ENCODE assay signal across 1 cellular context in the genomic region with DNA sequence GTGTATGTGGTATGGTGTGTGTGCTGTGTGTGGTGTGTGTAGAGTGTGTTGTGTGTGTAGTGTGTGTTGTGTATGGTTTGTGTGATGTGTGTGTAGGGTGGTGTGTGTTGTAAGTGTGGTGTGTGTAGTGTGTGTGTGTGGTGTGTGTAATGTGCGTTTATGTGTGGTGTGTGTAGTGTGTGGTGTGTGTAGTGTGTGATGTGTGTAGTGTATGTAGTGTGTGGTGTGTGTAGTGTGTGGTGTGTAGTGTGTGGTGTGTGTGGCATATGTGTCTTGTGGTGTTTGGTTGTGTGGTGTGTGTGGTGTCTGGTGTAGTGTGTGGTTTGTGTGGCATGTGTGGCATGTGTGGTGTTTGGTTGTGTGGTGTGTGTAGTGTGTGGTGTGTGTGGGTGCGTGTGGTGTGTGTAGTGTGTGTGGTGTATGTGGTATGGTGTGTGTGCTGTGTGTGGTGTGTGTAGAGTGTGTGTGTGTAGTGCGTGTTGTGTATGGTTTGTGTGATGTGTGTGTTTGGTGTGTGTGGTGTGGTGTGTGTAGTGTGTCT.
TF ChIP-seq lines count a peak whose summit lies in the region.

No MANE protein-coding gene starts in this region.

TF ChIP-seq in HepG2, 621 proteins besides CTCF, POLR2A, EP300 and RAD21 (continued from another document and continues in another):
- TF ChIP-seq, protein P1, sequence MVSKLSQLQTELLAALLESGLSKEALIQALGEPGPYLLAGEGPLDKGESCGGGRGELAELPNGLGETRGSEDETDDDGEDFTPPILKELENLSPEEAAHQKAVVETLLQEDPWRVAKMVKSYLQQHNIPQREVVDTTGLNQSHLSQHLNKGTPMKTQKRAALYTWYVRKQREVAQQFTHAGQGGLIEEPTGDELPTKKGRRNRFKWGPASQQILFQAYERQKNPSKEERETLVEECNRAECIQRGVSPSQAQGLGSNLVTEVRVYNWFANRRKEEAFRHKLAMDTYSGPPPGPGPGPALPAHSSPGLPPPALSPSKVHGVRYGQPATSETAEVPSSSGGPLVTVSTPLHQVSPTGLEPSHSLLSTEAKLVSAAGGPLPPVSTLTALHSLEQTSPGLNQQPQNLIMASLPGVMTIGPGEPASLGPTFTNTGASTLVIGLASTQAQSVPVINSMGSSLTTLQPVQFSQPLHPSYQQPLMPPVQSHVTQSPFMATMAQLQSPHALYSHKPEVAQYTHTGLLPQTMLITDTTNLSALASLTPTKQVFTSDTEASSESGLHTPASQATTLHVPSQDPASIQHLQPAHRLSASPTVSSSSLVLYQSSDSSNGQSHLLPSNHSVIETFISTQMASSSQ (IDR thresholded peaks at IDR 0.05; ENCODE audit: low read depth), result no peak
- TF ChIP-seq, protein P1 (CRISPR knock-in tag; IDR thresholded peaks at IDR 0.05; ENCODE audit: borderline replicate concordance), result no peak
- no peak for TF ChIP-seq ELF3 (CRISPR knock-in tag; IDR thresholded peaks at IDR 0.05)
- TF ChIP-seq, protein P2, sequence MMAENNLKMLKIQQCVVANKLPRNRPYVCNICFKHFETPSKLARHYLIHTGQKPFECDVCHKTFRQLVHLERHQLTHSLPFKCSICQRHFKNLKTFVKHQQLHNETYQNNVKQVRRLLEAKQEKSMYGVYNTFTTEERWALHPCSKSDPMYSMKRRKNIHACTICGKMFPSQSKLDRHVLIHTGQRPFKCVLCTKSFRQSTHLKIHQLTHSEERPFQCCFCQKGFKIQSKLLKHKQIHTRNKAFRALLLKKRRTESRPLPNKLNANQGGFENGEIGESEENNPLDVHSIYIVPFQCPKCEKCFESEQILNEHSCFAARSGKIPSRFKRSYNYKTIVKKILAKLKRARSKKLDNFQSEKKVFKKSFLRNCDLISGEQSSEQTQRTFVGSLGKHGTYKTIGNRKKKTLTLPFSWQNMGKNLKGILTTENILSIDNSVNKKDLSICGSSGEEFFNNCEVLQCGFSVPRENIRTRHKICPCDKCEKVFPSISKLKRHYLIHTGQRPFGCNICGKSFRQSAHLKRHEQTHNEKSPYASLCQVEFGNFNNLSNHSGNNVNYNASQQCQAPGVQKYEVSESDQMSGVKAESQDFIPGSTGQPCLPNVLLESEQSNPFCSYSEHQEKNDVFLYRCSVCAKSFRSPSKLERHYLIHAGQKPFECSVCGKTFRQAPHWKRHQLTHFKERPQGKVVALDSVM (CRISPR knock-in tag; IDR thresholded peaks at IDR 0.05), result no peak
- TF ChIP-seq, protein P3, sequence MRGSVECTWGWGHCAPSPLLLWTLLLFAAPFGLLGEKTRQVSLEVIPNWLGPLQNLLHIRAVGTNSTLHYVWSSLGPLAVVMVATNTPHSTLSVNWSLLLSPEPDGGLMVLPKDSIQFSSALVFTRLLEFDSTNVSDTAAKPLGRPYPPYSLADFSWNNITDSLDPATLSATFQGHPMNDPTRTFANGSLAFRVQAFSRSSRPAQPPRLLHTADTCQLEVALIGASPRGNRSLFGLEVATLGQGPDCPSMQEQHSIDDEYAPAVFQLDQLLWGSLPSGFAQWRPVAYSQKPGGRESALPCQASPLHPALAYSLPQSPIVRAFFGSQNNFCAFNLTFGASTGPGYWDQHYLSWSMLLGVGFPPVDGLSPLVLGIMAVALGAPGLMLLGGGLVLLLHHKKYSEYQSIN (CRISPR knock-in tag; IDR thresholded peaks at IDR 0.05; ENCODE audit: borderline replicate concordance), result no peak
- TF ChIP-seq ZNF788 (CRISPR knock-in tag; IDR thresholded peaks at IDR 0.05; ENCODE audit: borderline replicate concordance), result peak; percentile 6; the same call in 1 of the 2 replicates
- no peak for TF ChIP-seq NR1H2 (CRISPR knock-in tag; IDR thresholded peaks at IDR 0.05; ENCODE audit: borderline replicate concordance, low read depth)
- TF ChIP-seq FOXK1 (CRISPR knock-in tag; IDR thresholded peaks at IDR 0.05; ENCODE audit: borderline replicate concordance, low read depth), result no peak
- TF ChIP-seq, protein P4, sequence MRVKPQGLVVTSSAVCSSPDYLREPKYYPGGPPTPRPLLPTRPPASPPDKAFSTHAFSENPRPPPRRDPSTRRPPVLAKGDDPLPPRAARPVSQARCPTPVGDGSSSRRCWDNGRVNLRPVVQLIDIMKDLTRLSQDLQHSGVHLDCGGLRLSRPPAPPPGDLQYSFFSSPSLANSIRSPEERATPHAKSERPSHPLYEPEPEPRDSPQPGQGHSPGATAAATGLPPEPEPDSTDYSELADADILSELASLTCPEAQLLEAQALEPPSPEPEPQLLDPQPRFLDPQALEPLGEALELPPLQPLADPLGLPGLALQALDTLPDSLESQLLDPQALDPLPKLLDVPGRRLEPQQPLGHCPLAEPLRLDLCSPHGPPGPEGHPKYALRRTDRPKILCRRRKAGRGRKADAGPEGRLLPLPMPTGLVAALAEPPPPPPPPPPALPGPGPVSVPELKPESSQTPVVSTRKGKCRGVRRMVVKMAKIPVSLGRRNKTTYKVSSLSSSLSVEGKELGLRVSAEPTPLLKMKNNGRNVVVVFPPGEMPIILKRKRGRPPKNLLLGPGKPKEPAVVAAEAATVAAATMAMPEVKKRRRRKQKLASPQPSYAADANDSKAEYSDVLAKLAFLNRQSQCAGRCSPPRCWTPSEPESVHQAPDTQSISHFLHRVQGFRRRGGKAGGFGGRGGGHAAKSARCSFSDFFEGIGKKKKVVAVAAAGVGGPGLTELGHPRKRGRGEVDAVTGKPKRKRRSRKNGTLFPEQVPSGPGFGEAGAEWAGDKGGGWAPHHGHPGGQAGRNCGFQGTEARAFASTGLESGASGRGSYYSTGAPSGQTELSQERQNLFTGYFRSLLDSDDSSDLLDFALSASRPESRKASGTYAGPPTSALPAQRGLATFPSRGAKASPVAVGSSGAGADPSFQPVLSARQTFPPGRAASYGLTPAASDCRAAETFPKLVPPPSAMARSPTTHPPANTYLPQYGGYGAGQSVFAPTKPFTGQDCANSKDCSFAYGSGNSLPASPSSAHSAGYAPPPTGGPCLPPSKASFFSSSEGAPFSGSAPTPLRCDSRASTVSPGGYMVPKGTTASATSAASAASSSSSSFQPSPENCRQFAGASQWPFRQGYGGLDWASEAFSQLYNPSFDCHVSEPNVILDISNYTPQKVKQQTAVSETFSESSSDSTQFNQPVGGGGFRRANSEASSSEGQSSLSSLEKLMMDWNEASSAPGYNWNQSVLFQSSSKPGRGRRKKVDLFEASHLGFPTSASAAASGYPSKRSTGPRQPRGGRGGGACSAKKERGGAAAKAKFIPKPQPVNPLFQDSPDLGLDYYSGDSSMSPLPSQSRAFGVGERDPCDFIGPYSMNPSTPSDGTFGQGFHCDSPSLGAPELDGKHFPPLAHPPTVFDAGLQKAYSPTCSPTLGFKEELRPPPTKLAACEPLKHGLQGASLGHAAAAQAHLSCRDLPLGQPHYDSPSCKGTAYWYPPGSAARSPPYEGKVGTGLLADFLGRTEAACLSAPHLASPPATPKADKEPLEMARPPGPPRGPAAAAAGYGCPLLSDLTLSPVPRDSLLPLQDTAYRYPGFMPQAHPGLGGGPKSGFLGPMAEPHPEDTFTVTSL (CRISPR knock-in tag; IDR thresholded peaks at IDR 0.05; ENCODE audit: borderline replicate concordance), result no peak
- TF ChIP-seq ZNF530 (CRISPR knock-in tag; IDR thresholded peaks at IDR 0.05; ENCODE audit: low read depth), result no peak
- no peak for TF ChIP-seq SPEN (CRISPR knock-in tag; IDR thresholded peaks at IDR 0.05; ENCODE audit: low read depth)
- no peak for TF ChIP-seq ZNF589 (CRISPR knock-in tag; conservative IDR thresholded peaks at IDR 0.05)
- no peak for TF ChIP-seq ZNF432 (CRISPR knock-in tag; IDR thresholded peaks at IDR 0.05; ENCODE audit: borderline replicate concordance)
- no peak for TF ChIP-seq ZKSCAN5 (CRISPR knock-in tag; IDR thresholded peaks at IDR 0.05)
- TF ChIP-seq CHD4 (IDR thresholded peaks at IDR 0.05; ENCODE audit: borderline replicate concordance, low read length), result peak; percentile 49; the same call in 1 of the 2 replicates
- no peak for TF ChIP-seq HNRNPL (IDR thresholded peaks at IDR 0.05; ENCODE audit: low read depth, low read length)
- TF ChIP-seq ZNF101 (CRISPR knock-in tag; IDR thresholded peaks at IDR 0.05; ENCODE audit: borderline replicate concordance, low read depth), result no peak
- TF ChIP-seq, protein P5, sequence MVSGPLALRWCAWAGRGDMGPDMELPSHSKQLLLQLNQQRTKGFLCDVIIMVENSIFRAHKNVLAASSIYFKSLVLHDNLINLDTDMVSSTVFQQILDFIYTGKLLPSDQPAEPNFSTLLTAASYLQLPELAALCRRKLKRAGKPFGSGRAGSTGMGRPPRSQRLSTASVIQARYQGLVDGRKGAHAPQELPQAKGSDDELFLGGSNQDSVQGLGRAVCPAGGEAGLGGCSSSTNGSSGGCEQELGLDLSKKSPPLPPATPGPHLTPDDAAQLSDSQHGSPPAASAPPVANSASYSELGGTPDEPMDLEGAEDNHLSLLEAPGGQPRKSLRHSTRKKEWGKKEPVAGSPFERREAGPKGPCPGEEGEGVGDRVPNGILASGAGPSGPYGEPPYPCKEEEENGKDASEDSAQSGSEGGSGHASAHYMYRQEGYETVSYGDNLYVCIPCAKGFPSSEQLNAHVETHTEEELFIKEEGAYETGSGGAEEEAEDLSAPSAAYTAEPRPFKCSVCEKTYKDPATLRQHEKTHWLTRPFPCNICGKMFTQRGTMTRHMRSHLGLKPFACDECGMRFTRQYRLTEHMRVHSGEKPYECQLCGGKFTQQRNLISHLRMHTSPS (CRISPR knock-in tag; IDR thresholded peaks at IDR 0.05; ENCODE audit: low read depth), result no peak
- TF ChIP-seq, protein P6, sequence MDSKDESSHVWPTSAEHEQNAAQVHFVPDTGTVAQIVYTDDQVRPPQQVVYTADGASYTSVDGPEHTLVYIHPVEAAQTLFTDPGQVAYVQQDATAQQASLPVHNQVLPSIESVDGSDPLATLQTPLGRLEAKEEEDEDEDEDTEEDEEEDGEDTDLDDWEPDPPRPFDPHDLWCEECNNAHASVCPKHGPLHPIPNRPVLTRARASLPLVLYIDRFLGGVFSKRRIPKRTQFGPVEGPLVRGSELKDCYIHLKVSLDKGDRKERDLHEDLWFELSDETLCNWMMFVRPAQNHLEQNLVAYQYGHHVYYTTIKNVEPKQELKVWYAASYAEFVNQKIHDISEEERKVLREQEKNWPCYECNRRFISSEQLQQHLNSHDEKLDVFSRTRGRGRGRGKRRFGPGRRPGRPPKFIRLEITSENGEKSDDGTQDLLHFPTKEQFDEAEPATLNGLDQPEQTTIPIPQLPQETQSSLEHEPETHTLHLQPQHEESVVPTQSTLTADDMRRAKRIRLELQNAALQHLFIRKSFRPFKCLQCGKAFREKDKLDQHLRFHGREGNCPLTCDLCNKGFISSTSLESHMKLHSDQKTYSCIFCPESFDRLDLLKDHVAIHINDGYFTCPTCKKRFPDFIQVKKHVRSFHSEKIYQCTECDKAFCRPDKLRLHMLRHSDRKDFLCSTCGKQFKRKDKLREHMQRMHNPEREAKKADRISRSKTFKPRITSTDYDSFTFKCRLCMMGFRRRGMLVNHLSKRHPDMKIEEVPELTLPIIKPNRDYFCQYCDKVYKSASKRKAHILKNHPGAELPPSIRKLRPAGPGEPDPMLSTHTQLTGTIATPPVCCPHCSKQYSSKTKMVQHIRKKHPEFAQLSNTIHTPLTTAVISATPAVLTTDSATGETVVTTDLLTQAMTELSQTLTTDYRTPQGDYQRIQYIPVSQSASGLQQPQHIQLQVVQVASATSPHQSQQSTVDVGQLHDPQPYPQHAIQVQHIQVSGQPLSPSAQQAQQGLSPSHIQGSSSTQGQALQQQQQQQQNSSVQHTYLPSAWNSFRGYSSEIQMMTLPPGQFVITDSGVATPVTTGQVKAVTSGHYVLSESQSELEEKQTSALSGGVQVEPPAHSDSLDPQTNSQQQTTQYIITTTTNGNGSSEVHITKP (CRISPR knock-in tag; IDR thresholded peaks at IDR 0.05; ENCODE audit: low read depth), result no peak
- TF ChIP-seq ZNF543 (CRISPR knock-in tag; IDR thresholded peaks at IDR 0.05), result no peak
- TF ChIP-seq, protein P7, sequence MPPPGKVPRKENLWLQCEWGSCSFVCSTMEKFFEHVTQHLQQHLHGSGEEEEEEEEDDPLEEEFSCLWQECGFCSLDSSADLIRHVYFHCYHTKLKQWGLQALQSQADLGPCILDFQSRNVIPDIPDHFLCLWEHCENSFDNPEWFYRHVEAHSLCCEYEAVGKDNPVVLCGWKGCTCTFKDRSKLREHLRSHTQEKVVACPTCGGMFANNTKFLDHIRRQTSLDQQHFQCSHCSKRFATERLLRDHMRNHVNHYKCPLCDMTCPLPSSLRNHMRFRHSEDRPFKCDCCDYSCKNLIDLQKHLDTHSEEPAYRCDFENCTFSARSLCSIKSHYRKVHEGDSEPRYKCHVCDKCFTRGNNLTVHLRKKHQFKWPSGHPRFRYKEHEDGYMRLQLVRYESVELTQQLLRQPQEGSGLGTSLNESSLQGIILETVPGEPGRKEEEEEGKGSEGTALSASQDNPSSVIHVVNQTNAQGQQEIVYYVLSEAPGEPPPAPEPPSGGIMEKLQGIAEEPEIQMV (CRISPR knock-in tag; IDR thresholded peaks at IDR 0.05; ENCODE audit: low read depth), result no peak
- TF ChIP-seq, protein P8, sequence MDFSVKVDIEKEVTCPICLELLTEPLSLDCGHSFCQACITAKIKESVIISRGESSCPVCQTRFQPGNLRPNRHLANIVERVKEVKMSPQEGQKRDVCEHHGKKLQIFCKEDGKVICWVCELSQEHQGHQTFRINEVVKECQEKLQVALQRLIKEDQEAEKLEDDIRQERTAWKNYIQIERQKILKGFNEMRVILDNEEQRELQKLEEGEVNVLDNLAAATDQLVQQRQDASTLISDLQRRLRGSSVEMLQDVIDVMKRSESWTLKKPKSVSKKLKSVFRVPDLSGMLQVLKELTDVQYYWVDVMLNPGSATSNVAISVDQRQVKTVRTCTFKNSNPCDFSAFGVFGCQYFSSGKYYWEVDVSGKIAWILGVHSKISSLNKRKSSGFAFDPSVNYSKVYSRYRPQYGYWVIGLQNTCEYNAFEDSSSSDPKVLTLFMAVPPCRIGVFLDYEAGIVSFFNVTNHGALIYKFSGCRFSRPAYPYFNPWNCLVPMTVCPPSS (IDR thresholded peaks at IDR 0.05), result 0 out of 2 replicates have a peak, but pooled peaks have one; percentile 78
- TF ChIP-seq MLLT10 (CRISPR knock-in tag; IDR thresholded peaks at IDR 0.05), result no peak
- no peak; the same call in 1 of the 2 replicates for TF ChIP-seq HHEX (CRISPR knock-in tag; IDR thresholded peaks at IDR 0.05)
- TF ChIP-seq ZZZ3 (CRISPR knock-in tag; IDR thresholded peaks at IDR 0.05; ENCODE audit: borderline replicate concordance), result peak; percentile 54; the same call in 1 of the 2 replicates
- no peak for TF ChIP-seq ZNF136 (CRISPR knock-in tag; IDR thresholded peaks at IDR 0.05; ENCODE audit: low read depth)
- no peak for TF ChIP-seq ZNF317 (CRISPR knock-in tag; IDR thresholded peaks at IDR 0.05)
